ENCODE assay signal across 8 cellular contexts in genomic region chr19:49680473-49681351, GRCh38. TPM values are rescaled to one million over a fixed set of nuclear protein-coding genes. Genes with fewer than 3 reads are reported as not detected.
A peak's percentile ranks its signal among the peaks of the same experiment; 100 is the strongest.
DNase-seq lines count a peak whose midpoint lies in the region; ATAC-seq and TF ChIP-seq lines count a peak whose summit lies in the region.

No MANE protein-coding gene starts in this region.

- peak overlapping the region; percentile 90 for H3K27ac Mint-ChIP-seq in neural progenitor cell
- peak overlapping the region in 1 of 2 donors; percentile 59 for H3K27ac Mint-ChIP-seq in stimulated activated naive CD8-positive, alpha-beta T cell treated with anti-CD3 and anti-CD28 coated beads, Interleukin-15, amount 100 ng/mL, for 72 hours

- DNase-seq in DMS53 treated with DMSO at 0.1 percent for 48 hours (lab: John Stamatoyannopoulos, UW; ENCODE audit: unreplicated experiment) (peak; percentile 62), LNCaP clone FGC (ENCODE audit: low read depth) (no peak), RPMI7951 (ENCODE audit: low read depth) (peak; percentile 76), fibroblast of the aortic adventitia (ENCODE audit: low read depth) (peak; percentile 80), neural progenitor cell (ENCODE audit: low spot score) (peak; percentile 99)
- peak; percentile 88 for DNase-seq in activated effector memory CD4-positive, alpha-beta T cell treated with Interleukin-2 at 50 U/mL for 16 hours
- DNase-seq in stimulated activated naive CD8-positive, alpha-beta T cell treated with anti-CD3 and anti-CD28 coated beads, Interleukin-15, amount 100 ng/mL, for 72 hours = peak; percentile 94 to 96

- H3K9me3 Mint-ChIP-seq in neural progenitor cell = no peaks in the 10 kb centered on the region
- no peaks in the 10 kb centered on the region for H3K9me3 Mint-ChIP-seq in stimulated activated naive CD8-positive, alpha-beta T cell treated with anti-CD3 and anti-CD28 coated beads, Interleukin-15, amount 100 ng/mL, for 72 hours

- peak; percentile 99 for TF ChIP-seq CTCF in LNCaP clone FGC (IDR thresholded peaks at IDR 0.05; ENCODE audit: control insufficient read depth, extremely low read depth, insufficient read depth)
- peak; percentile 99 for TF ChIP-seq CTCF in fibroblast of the aortic adventitia (IDR thresholded peaks at IDR 0.05; ENCODE audit: insufficient read depth, low read length)
- TF ChIP-seq CTCF in neural progenitor cell (IDR thresholded peaks at IDR 0.05) = peak; percentile 99

- peaks cover 73% of the 10 kb centered on the region for H3K79me2 ChIP-seq in neural progenitor cell (ENCODE audit: low read depth)

- H3K9ac ChIP-seq in neural progenitor cell = no peak overlapping the region

- H3K9me3 ChIP-seq in neural progenitor cell (ENCODE audit: low read depth) = no peaks in the 10 kb centered on the region

- peak overlapping the region; percentile 81 for H3K4me3 Mint-ChIP-seq in neural progenitor cell
- peak overlapping the region; percentile 76 to 78 for H3K4me3 Mint-ChIP-seq in stimulated activated naive CD8-positive, alpha-beta T cell treated with anti-CD3 and anti-CD28 coated beads, Interleukin-15, amount 100 ng/mL, for 72 hours

- H3K36me3 ChIP-seq in neural progenitor cell = peaks cover 5% of the 10 kb centered on the region

- H3K4me1 ChIP-seq in neural progenitor cell = peaks cover 23% of the 10 kb centered on the region

- H3K27me3 ChIP-seq in neural progenitor cell = no peaks in the 10 kb centered on the region

- peaks cover 78% of the 10 kb centered on the region for H3F3A ChIP-seq in neural progenitor cell (ENCODE audit: low read depth)

- no peak overlapping the region for H2AFZ ChIP-seq in neural progenitor cell (replicated peaks)

- H4K20me1 ChIP-seq in neural progenitor cell (ENCODE audit: low read depth) = peaks cover 74% of the 10 kb centered on the region

- H3K27me3 Mint-ChIP-seq in neural progenitor cell (ENCODE audit: insufficient read depth, low read depth) = peaks cover 8% of the 10 kb centered on the region
- H3K27me3 Mint-ChIP-seq in stimulated activated naive CD8-positive, alpha-beta T cell treated with anti-CD3 and anti-CD28 coated beads, Interleukin-15, amount 100 ng/mL, for 72 hours = no peaks in the 10 kb centered on the region

- peak; percentile 16 for ATAC-seq in stimulated activated naive CD8-positive, alpha-beta T cell treated with anti-CD3 and anti-CD28 coated beads, Interleukin-15, amount 100 ng/mL, for 72 hours
- no peak for ATAC-seq in GM21390 (IDR thresholded peaks at IDR 0.05; ENCODE audit: unreplicated experiment)

- peaks cover 15% of the 10 kb centered on the region for H3K36me3 Mint-ChIP-seq in neural progenitor cell

- H3K27ac ChIP-seq in neural progenitor cell = peak overlapping the region; percentile 41

- H3K4me3 ChIP-seq in LNCaP clone FGC (ENCODE audit: low read depth, low read length) (peak overlapping the region; percentile 28), fibroblast of the aortic adventitia (ENCODE audit: low read depth, low read length) (peak overlapping the region; percentile 41), neural progenitor cell (peak overlapping the region; percentile 38)

- H3K4me1 Mint-ChIP-seq in neural progenitor cell = peaks cover 28% of the 10 kb centered on the region
- peaks cover 69% of the 10 kb centered on the region for H3K4me1 Mint-ChIP-seq in stimulated activated naive CD8-positive, alpha-beta T cell treated with anti-CD3 and anti-CD28 coated beads, Interleukin-15, amount 100 ng/mL, for 72 hours

- peak overlapping the region; percentile 94 for H3K4me2 ChIP-seq in neural progenitor cell

RNA-seq across cellular contexts. Expression of gene PRMT1, which starts 3.6 kb away (rescaled TPM):
- total RNA-seq in RPMI7951 (2014; rRNA removed; shearing (Covaris generic)) = 334 and 387 TPM in 2 replicates
- total RNA-seq in fibroblast of the aortic adventitia (ENCODE audit: low replicate concordance) (32.5 and 164 TPM in 2 replicates), neural progenitor cell (ENCODE audit: low replicate concordance) (480 and 755 TPM in 2 replicates)

RNA-seq across cellular contexts. Expression of gene ADM5, which starts 8.7 kb away (rescaled TPM):
- 0.72 and 0.78 TPM in 2 replicates for total RNA-seq in RPMI7951 (2014; rRNA removed; shearing (Covaris generic))
- 0.33 and 0.63 TPM in 2 replicates for total RNA-seq in fibroblast of the aortic adventitia (ENCODE audit: low replicate concordance)
- total RNA-seq in neural progenitor cell (ENCODE audit: low replicate concordance) = 6.0 and 9.4 TPM in 2 replicates

RNA-seq across cellular contexts. Expression of gene CPT1C, which starts 10.2 kb away (rescaled TPM):
- 18.3 and 21.8 TPM in 2 replicates for total RNA-seq in RPMI7951 (2014; rRNA removed; shearing (Covaris generic))
- total RNA-seq in fibroblast of the aortic adventitia (ENCODE audit: low replicate concordance) (23.4 and 39.4 TPM in 2 replicates), neural progenitor cell (ENCODE audit: low replicate concordance) (51.7 and 105 TPM in 2 replicates)

RNA-seq across cellular contexts. Expression of gene BCL2L12, which starts 15.0 kb away (rescaled TPM):
- 19.7 and 26.8 TPM in 2 replicates for total RNA-seq in RPMI7951 (2014; rRNA removed; shearing (Covaris generic))
- total RNA-seq in fibroblast of the aortic adventitia (ENCODE audit: low replicate concordance) (3.9 and 6.1 TPM in 2 replicates), neural progenitor cell (ENCODE audit: low replicate concordance) (6.1 and 41.8 TPM in 2 replicates)

RNA-seq across cellular contexts. Expression of gene IRF3, which starts 15.1 kb away (rescaled TPM):
- total RNA-seq in RPMI7951 (2014; rRNA removed; shearing (Covaris generic)) = 58.4 and 87.0 TPM in 2 replicates
- total RNA-seq in fibroblast of the aortic adventitia (ENCODE audit: low replicate concordance) = 33.3 and 106 TPM in 2 replicates
- 29.5 and 65.1 TPM in 2 replicates for total RNA-seq in neural progenitor cell (ENCODE audit: low replicate concordance)
